Comparison of ENCODE assay signal across 1 cellular context in the genomic region with DNA sequence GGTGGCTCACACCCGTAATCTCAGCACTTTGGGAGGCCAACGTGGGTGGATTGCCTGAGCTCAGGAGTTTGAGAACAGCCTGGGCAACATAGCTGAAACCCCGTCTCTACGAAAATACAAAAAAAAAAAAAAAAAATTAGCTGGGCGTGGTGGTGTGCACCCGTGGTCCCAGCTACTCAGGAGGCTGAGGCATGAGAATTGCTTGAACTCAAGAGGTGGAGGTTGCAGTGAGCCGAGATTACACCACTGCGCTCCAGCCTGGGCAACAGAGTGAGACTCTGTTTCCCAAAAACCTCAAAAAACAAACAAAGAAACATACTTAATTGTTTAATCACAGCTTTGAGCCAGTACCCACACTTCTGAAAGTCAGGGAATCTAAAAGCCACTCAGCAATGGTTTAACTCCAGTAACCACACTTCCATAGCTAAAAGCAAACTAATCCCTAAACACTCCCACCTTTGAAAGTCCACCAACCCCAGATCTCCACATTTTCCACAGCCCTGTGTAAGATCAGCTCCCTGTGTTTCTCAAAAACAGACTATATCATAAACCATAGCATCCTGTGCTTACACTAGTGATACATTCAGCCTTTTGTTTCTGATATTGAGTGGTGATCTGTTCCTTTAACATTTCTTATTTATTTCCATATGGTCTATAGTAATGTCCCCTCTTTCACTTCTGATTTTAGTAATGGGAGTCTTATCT.
A peak's percentile ranks its signal among the peaks of the same experiment; 100 is the strongest.
TF ChIP-seq lines count a peak whose summit lies in the region.

No MANE protein-coding gene starts in this region.

TF ChIP-seq in K562, 482 proteins besides CTCF, POLR2A, EP300 and RAD21 (continues in another document):
- TF ChIP-seq, protein P1, sequence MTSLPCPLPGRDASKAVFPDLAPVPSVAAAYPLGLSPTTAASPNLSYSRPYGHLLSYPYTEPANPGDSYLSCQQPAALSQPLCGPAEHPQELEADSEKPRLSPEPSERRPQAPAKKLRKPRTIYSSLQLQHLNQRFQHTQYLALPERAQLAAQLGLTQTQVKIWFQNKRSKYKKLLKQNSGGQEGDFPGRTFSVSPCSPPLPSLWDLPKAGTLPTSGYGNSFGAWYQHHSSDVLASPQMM (CRISPR knock-in tag; IDR thresholded peaks at IDR 0.05): no peak
- TF ChIP-seq, protein P2, sequence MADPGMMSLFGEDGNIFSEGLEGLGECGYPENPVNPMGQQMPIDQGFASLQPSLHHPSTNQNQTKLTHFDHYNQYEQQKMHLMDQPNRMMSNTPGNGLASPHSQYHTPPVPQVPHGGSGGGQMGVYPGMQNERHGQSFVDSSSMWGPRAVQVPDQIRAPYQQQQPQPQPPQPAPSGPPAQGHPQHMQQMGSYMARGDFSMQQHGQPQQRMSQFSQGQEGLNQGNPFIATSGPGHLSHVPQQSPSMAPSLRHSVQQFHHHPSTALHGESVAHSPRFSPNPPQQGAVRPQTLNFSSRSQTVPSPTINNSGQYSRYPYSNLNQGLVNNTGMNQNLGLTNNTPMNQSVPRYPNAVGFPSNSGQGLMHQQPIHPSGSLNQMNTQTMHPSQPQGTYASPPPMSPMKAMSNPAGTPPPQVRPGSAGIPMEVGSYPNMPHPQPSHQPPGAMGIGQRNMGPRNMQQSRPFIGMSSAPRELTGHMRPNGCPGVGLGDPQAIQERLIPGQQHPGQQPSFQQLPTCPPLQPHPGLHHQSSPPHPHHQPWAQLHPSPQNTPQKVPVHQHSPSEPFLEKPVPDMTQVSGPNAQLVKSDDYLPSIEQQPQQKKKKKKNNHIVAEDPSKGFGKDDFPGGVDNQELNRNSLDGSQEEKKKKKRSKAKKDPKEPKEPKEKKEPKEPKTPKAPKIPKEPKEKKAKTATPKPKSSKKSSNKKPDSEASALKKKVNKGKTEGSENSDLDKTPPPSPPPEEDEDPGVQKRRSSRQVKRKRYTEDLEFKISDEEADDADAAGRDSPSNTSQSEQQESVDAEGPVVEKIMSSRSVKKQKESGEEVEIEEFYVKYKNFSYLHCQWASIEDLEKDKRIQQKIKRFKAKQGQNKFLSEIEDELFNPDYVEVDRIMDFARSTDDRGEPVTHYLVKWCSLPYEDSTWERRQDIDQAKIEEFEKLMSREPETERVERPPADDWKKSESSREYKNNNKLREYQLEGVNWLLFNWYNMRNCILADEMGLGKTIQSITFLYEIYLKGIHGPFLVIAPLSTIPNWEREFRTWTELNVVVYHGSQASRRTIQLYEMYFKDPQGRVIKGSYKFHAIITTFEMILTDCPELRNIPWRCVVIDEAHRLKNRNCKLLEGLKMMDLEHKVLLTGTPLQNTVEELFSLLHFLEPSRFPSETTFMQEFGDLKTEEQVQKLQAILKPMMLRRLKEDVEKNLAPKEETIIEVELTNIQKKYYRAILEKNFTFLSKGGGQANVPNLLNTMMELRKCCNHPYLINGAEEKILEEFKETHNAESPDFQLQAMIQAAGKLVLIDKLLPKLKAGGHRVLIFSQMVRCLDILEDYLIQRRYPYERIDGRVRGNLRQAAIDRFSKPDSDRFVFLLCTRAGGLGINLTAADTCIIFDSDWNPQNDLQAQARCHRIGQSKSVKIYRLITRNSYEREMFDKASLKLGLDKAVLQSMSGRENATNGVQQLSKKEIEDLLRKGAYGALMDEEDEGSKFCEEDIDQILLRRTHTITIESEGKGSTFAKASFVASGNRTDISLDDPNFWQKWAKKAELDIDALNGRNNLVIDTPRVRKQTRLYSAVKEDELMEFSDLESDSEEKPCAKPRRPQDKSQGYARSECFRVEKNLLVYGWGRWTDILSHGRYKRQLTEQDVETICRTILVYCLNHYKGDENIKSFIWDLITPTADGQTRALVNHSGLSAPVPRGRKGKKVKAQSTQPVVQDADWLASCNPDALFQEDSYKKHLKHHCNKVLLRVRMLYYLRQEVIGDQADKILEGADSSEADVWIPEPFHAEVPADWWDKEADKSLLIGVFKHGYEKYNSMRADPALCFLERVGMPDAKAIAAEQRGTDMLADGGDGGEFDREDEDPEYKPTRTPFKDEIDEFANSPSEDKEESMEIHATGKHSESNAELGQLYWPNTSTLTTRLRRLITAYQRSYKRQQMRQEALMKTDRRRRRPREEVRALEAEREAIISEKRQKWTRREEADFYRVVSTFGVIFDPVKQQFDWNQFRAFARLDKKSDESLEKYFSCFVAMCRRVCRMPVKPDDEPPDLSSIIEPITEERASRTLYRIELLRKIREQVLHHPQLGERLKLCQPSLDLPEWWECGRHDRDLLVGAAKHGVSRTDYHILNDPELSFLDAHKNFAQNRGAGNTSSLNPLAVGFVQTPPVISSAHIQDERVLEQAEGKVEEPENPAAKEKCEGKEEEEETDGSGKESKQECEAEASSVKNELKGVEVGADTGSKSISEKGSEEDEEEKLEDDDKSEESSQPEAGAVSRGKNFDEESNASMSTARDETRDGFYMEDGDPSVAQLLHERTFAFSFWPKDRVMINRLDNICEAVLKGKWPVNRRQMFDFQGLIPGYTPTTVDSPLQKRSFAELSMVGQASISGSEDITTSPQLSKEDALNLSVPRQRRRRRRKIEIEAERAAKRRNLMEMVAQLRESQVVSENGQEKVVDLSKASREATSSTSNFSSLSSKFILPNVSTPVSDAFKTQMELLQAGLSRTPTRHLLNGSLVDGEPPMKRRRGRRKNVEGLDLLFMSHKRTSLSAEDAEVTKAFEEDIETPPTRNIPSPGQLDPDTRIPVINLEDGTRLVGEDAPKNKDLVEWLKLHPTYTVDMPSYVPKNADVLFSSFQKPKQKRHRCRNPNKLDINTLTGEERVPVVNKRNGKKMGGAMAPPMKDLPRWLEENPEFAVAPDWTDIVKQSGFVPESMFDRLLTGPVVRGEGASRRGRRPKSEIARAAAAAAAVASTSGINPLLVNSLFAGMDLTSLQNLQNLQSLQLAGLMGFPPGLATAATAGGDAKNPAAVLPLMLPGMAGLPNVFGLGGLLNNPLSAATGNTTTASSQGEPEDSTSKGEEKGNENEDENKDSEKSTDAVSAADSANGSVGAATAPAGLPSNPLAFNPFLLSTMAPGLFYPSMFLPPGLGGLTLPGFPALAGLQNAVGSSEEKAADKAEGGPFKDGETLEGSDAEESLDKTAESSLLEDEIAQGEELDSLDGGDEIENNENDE (IDR thresholded peaks at IDR 0.05; ENCODE audit: low read depth, low read length): no peak
- TF ChIP-seq, protein P3, sequence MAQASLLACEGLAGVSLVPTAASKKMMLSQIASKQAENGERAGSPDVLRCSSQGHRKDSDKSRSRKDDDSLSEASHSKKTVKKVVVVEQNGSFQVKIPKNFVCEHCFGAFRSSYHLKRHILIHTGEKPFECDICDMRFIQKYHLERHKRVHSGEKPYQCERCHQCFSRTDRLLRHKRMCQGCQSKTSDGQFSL (CRISPR knock-in tag; IDR thresholded peaks at IDR 0.05): no peak
- TF ChIP-seq, protein P3 (tag; IDR thresholded peaks at IDR 0.05): no peak
- no peak for TF ChIP-seq SLC30A9 (CRISPR knock-in tag; IDR thresholded peaks at IDR 0.05)
- TF ChIP-seq FOXK1 (CRISPR knock-in tag; IDR thresholded peaks at IDR 0.05; ENCODE audit: borderline replicate concordance): 0 out of 2 replicates have a peak, but pooled peaks have one; percentile 29
- no peak for TF ChIP-seq TGIF2 (CRISPR knock-in tag; IDR thresholded peaks at IDR 0.05)
- no peak for TF ChIP-seq ZC3H8 (IDR thresholded peaks at IDR 0.05)
- no peak for TF ChIP-seq GABPB1 (CRISPR knock-in tag; IDR thresholded peaks at IDR 0.05)
- TF ChIP-seq MXI1 (IDR thresholded peaks at IDR 0.05; ENCODE audit: low read depth, low read length): no peak
- TF ChIP-seq IRF2 (CRISPR knock-in tag; IDR thresholded peaks at IDR 0.05): no peak
- no peak for TF ChIP-seq RFX7 (CRISPR knock-in tag; IDR thresholded peaks at IDR 0.05)
- no peak for TF ChIP-seq PHF8 (IDR thresholded peaks at IDR 0.05; ENCODE audit: borderline replicate concordance, low read length)
- no peak for TF ChIP-seq TSC22D4 (tag; IDR thresholded peaks at IDR 0.05)
- TF ChIP-seq SMAD2 (IDR thresholded peaks at IDR 0.05; ENCODE audit: low read depth, low read length): no peak
- TF ChIP-seq MTA3 (IDR thresholded peaks at IDR 0.05; ENCODE audit: borderline replicate concordance): no peak
- no peak for TF ChIP-seq CBX2 (IDR thresholded peaks at IDR 0.05; ENCODE audit: insufficient read depth, low read length, poor library complexity, severe bottlenecking)
- TF ChIP-seq KDM1A (IDR thresholded peaks at IDR 0.05): peak; percentile 67 to 87
- TF ChIP-seq ZNF121 (CRISPR knock-in tag; conservative IDR thresholded peaks at IDR 0.05): peak; percentile 62
- TF ChIP-seq STAT5A (IDR thresholded peaks at IDR 0.05; ENCODE audit: borderline replicate concordance, low read length): no peak
- no peak for TF ChIP-seq SAP30 (IDR thresholded peaks at IDR 0.05; ENCODE audit: borderline replicate concordance, insufficient read depth, low read depth, low read length, poor library complexity, severe bottlenecking)
- no peak for TF ChIP-seq THRAP3 (IDR thresholded peaks at IDR 0.05; ENCODE audit: borderline replicate concordance)
- TF ChIP-seq FOXK2 (conservative IDR thresholded peaks at IDR 0.05 in 1 of 2, IDR thresholded peaks at IDR 0.05 in 1 of 2; ENCODE audit: low read depth in 2 of 2): no peak
- TF ChIP-seq CC2D1A (IDR thresholded peaks at IDR 0.05): 0 out of 2 replicates have a peak, but pooled peaks have one; percentile 33
- TF ChIP-seq NR4A1 (CRISPR knock-in tag; IDR thresholded peaks at IDR 0.05): no peak
- TF ChIP-seq NR4A1 (tag; IDR thresholded peaks at IDR 0.05): no peak
- no peak for TF ChIP-seq RBM39 (optimal IDR thresholded peaks at IDR 0.05; ENCODE audit: low read depth, low read length)
- no peak for TF ChIP-seq SMAD3 (CRISPR knock-in tag; conservative IDR thresholded peaks at IDR 0.05)
- TF ChIP-seq, protein P4, sequence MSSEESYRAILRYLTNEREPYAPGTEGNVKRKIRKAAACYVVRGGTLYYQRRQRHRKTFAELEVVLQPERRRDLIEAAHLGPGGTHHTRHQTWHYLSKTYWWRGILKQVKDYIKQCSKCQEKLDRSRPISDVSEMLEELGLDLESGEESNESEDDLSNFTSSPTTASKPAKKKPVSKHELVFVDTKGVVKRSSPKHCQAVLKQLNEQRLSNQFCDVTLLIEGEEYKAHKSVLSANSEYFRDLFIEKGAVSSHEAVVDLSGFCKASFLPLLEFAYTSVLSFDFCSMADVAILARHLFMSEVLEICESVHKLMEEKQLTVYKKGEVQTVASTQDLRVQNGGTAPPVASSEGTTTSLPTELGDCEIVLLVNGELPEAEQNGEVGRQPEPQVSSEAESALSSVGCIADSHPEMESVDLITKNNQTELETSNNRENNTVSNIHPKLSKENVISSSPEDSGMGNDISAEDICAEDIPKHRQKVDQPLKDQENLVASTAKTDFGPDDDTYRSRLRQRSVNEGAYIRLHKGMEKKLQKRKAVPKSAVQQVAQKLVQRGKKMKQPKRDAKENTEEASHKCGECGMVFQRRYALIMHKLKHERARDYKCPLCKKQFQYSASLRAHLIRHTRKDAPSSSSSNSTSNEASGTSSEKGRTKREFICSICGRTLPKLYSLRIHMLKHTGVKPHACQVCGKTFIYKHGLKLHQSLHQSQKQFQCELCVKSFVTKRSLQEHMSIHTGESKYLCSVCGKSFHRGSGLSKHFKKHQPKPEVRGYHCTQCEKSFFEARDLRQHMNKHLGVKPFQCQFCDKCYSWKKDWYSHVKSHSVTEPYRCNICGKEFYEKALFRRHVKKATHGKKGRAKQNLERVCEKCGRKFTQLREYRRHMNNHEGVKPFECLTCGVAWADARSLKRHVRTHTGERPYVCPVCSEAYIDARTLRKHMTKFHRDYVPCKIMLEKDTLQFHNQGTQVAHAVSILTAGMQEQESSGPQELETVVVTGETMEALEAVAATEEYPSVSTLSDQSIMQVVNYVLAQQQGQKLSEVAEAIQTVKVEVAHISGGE (CRISPR knock-in tag; IDR thresholded peaks at IDR 0.05): no peak
- TF ChIP-seq, protein P5, sequence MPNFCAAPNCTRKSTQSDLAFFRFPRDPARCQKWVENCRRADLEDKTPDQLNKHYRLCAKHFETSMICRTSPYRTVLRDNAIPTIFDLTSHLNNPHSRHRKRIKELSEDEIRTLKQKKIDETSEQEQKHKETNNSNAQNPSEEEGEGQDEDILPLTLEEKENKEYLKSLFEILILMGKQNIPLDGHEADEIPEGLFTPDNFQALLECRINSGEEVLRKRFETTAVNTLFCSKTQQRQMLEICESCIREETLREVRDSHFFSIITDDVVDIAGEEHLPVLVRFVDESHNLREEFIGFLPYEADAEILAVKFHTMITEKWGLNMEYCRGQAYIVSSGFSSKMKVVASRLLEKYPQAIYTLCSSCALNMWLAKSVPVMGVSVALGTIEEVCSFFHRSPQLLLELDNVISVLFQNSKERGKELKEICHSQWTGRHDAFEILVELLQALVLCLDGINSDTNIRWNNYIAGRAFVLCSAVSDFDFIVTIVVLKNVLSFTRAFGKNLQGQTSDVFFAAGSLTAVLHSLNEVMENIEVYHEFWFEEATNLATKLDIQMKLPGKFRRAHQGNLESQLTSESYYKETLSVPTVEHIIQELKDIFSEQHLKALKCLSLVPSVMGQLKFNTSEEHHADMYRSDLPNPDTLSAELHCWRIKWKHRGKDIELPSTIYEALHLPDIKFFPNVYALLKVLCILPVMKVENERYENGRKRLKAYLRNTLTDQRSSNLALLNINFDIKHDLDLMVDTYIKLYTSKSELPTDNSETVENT (CRISPR knock-in tag; IDR thresholded peaks at IDR 0.05): no peak
- peak; percentile 51; the same call in 1 of the 2 replicates for TF ChIP-seq SUPT5H (IDR thresholded peaks at IDR 0.05)
- TF ChIP-seq, protein P6, sequence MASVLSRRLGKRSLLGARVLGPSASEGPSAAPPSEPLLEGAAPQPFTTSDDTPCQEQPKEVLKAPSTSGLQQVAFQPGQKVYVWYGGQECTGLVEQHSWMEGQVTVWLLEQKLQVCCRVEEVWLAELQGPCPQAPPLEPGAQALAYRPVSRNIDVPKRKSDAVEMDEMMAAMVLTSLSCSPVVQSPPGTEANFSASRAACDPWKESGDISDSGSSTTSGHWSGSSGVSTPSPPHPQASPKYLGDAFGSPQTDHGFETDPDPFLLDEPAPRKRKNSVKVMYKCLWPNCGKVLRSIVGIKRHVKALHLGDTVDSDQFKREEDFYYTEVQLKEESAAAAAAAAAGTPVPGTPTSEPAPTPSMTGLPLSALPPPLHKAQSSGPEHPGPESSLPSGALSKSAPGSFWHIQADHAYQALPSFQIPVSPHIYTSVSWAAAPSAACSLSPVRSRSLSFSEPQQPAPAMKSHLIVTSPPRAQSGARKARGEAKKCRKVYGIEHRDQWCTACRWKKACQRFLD (CRISPR knock-in tag; IDR thresholded peaks at IDR 0.05): no peak
- TF ChIP-seq XRCC5 (IDR thresholded peaks at IDR 0.05; ENCODE audit: low read depth, low read length): no peak
- TF ChIP-seq, protein P7, sequence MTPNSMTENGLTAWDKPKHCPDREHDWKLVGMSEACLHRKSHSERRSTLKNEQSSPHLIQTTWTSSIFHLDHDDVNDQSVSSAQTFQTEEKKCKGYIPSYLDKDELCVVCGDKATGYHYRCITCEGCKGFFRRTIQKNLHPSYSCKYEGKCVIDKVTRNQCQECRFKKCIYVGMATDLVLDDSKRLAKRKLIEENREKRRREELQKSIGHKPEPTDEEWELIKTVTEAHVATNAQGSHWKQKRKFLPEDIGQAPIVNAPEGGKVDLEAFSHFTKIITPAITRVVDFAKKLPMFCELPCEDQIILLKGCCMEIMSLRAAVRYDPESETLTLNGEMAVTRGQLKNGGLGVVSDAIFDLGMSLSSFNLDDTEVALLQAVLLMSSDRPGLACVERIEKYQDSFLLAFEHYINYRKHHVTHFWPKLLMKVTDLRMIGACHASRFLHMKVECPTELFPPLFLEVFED (CRISPR knock-in tag; conservative IDR thresholded peaks at IDR 0.05): no peak
- no peak for TF ChIP-seq CHCHD3 (CRISPR knock-in tag; IDR thresholded peaks at IDR 0.05)
- TF ChIP-seq ZNF644 (tag; IDR thresholded peaks at IDR 0.05; ENCODE audit: low read depth): 0 out of 2 replicates have a peak, but pooled peaks have one; percentile 13
